In genomic region chr20:31564284-31564683, GRCh38 we compare ENCODE assay signal across 14 cellular contexts.
"Had no signal": no experiment of that assay in that cellular context is flagged by ENCODE, and none has a peak within 500 bp of the region (broad histone marks: within the 10 kb centered on the region; RNA-seq: fewer than 3 reads in every experiment).

No MANE protein-coding gene starts in this region.

- H3K27me3 ChIP-seq: body of pancreas, hepatocyte, thyroid gland had no signal

- H3K4me2 ChIP-seq: hepatocyte had no signal

- H3K79me2 ChIP-seq: hepatocyte had no signal

- ATAC-seq: activated T-cell treated with anti-CD3 and anti-CD28 coated beads, Interleukin-2, amount 50 U/mL, for 4 hours; body of pancreas had no signal

- H2AFZ ChIP-seq: hepatocyte had no signal

- H3K9me3 ChIP-seq: body of pancreas, thyroid gland had no signal

- H3K4me3 ChIP-seq: body of pancreas, coronary artery, hepatocyte, thyroid gland had no signal

- H3K4me3 Mint-ChIP-seq: activated T-cell treated with anti-CD3 and anti-CD28 coated beads, Interleukin-2, amount 50 U/mL, for 4 hours; neural crest cell had no signal

- FAIRE-seq: TTC549 had no signal

- H3K9me3 Mint-ChIP-seq: activated T-cell treated with anti-CD3 and anti-CD28 coated beads, Interleukin-2, amount 50 U/mL, for 4 hours; neural crest cell had no signal

- H3K27ac ChIP-seq: body of pancreas, coronary artery had no signal

- H3K4me1 ChIP-seq: body of pancreas had no signal

- DNase-seq: activated naive CD4-positive, alpha-beta T cell treated with Interleukin-2 at 50 U/mL for 16 hours; activated T-cell treated with anti-CD3 and anti-CD28 coated beads, Interleukin-2, amount 50 U/mL, for 4 hours; amniotic stem cell; body of pancreas; central memory CD4-positive, alpha-beta T cell; effector CD4-positive, alpha-beta T cell; stimulated activated CD4-positive, alpha-beta T cell treated with anti-CD3 and anti-CD28 coated beads, Interleukin-15, amount 100 ng/mL, for 24 hours; stimulated activated CD4-positive, alpha-beta T cell treated with anti-CD3 and anti-CD28 coated beads, Interleukin-4, amount 100 ng/mL, for 24 hours; T-helper 2 cell; thyroid gland had no signal
